27 cellular contexts compared by ENCODE assay signal in the genomic region with DNA sequence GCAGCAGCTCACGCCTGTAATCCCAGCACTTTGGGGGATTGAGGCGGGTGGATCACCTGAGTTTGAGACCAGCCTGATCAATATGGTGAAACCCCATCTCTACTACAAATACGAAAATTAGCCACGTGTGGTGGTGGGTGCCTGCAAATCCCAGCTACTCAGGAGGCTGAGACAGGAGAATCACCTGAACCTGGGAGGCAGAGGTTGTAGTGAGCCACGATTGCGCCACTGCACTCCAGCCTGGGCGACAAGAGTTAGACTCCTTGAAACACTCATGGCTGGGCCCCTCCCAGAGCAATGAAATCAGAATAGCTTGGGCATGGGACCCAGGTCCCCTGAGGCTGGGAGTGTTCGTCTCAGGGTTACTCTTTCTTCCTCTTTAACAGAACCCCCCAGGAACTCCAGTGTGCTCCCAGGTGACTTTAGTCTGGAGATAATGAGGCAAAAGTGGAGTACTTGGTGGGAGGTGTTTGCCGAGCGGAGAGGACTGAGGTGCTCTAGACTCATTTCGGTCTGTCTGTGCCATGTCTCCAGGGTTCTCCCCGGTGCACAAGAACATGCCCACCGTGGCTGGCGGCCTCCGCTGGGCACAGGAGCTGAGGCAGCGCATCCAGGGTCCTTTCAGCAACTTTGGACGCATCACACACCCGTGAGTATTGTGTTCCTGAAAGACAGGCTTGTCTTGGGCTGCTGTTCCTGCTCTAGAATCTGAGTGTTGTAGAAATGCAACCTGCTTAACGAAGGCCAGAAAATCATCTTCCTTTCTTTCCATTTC. TPM values are rescaled to one million over a fixed set of nuclear protein-coding genes. Genes with fewer than 3 reads are reported as not detected.
"Had no signal": no experiment of that assay in that cellular context is flagged by ENCODE, and none has a peak within 500 bp of the region (broad histone marks: within the 10 kb centered on the region; RNA-seq: fewer than 3 reads in every experiment).

No MANE protein-coding gene starts in this region.

- H3K9me3 ChIP-seq: stomach, suprapubic skin, testis, thoracic aorta, thyroid gland, tibial artery, tibial nerve, transverse colon, upper lobe of left lung, upper lobe of right lung, uterus had no signal

- H3K36me3 Mint-ChIP-seq: stimulated activated effector memory CD8-positive, alpha-beta T cell treated with anti-CD3 and anti-CD28 coated beads, Interleukin-12 subunit alpha, Interleukin-12 subunit beta, amount 100 ng/mL, for 72 hours; stimulated activated memory B cell treated with anti-CD40 and anti-IgM and Interleukin-4, amounts not matched to agents 10 μg/mL and 1 μg/mL and 100 μg/mL, for 72 hours; stimulated activated naive B cell treated with anti-CD40 and anti-IgM and Interleukin-4, amounts not matched to agents 10 μg/mL and 1 μg/mL and 100 μg/mL, for 72 hours; type B pancreatic cell had no signal

- H3K4me3 ChIP-seq: stomach, suprapubic skin, testis, thoracic aorta, thyroid gland, tibial artery, tibial nerve, transverse colon, upper lobe of left lung, upper lobe of right lung, uterus had no signal

- H3K36me3 ChIP-seq: stomach, suprapubic skin, thoracic aorta, thyroid gland, tibial artery, tibial nerve, transverse colon, upper lobe of left lung, upper lobe of right lung, uterus had no signal

- H3K27me3 ChIP-seq: stomach, suprapubic skin, testis, thyroid gland, tibial artery, tibial nerve, transverse colon, upper lobe of left lung, upper lobe of right lung, uterus had no signal

- ATAC-seq: stimulated activated effector memory CD8-positive, alpha-beta T cell treated with anti-CD3 and anti-CD28 coated beads, Interleukin-12 subunit alpha, Interleukin-12 subunit beta, amount 100 ng/mL, for 72 hours; stimulated activated memory B cell treated with anti-CD40 and anti-IgM and Interleukin-4, amounts not matched to agents 10 μg/mL and 1 μg/mL and 100 μg/mL, for 72 hours; stimulated activated naive B cell treated with anti-CD40 and anti-IgM and Interleukin-4, amounts not matched to agents 10 μg/mL and 1 μg/mL and 100 μg/mL, for 72 hours; stimulated activated naive CD8-positive, alpha-beta T cell treated with anti-CD3 and anti-CD28 coated beads, Interleukin-15, amount 100 ng/mL, for 72 hours; stimulated activated naive CD8-positive, alpha-beta T cell treated with anti-CD3 and anti-CD28 coated beads, Interleukin-15, Interleukin-2, amounts not matched to agents 100 U/mL and 50 U/mL, for 24 hours; upper lobe of right lung had no signal

- H3K4me1 ChIP-seq: testis, tibial artery, upper lobe of right lung, uterus had no signal

- DNase-seq: stimulated activated CD4-positive, alpha-beta T cell treated with anti-CD3 and anti-CD28 coated beads, Interleukin-2, amount 100 ng/mL, for 24 hours; stimulated activated CD4-positive, alpha-beta T cell treated with anti-CD3 and anti-CD28 coated beads, Interleukin-2, amount 100 ng/mL, for 48 hours; stimulated activated CD4-positive, alpha-beta T cell treated with anti-CD3 and anti-CD28 coated beads, Interleukin-4, amount 100 ng/mL, for 1 hour; stimulated activated CD4-positive, alpha-beta T cell treated with anti-CD3 and anti-CD28 coated beads, Interleukin-4, amount 100 ng/mL, for 24 hours; stimulated activated CD4-positive, alpha-beta T cell treated with anti-CD3 and anti-CD28 coated beads, Interleukin-4, amount 100 ng/mL, for 4 hours; stimulated activated CD8-positive, alpha-beta memory T cell treated with anti-CD3 and anti-CD28 coated beads, Interleukin-4, amount 100 ng/mL, for 48 hours; stimulated activated naive B cell treated with anti-CD40 and anti-IgM and Interleukin-4, amounts not matched to agents 10 μg/mL and 1 μg/mL and 100 μg/mL, for 72 hours; stimulated activated naive CD4-positive, alpha-beta T cell; stimulated activated naive CD4-positive, alpha-beta T cell treated with Interleukin-2 at 50 U/mL for 16 hours; stimulated activated naive CD8-positive, alpha-beta T cell treated with anti-CD3 and anti-CD28 coated beads, Interleukin-15, amount 100 ng/mL, for 72 hours; stimulated activated naive CD8-positive, alpha-beta T cell treated with anti-CD3 and anti-CD28 coated beads, Interleukin-15, Interleukin-2, amounts not matched to agents 100 U/mL and 50 U/mL, for 24 hours; stomach; testis; thyroid gland; tibial artery; transverse colon; trophoblast cell; upper lobe of right lung; uterus had no signal

- H3K27me3 Mint-ChIP-seq: stimulated activated memory B cell treated with anti-CD40 and anti-IgM and Interleukin-4, amounts not matched to agents 10 μg/mL and 1 μg/mL and 100 μg/mL, for 72 hours; stimulated activated naive B cell treated with anti-CD40 and anti-IgM and Interleukin-4, amounts not matched to agents 10 μg/mL and 1 μg/mL and 100 μg/mL, for 72 hours; stimulated activated naive CD8-positive, alpha-beta T cell treated with anti-CD3 and anti-CD28 coated beads, Interleukin-15, Interleukin-2, amounts not matched to agents 100 ng/mL and 50 ng/mL, for 24 hours had no signal

- H3K27ac Mint-ChIP-seq: stimulated activated effector memory CD8-positive, alpha-beta T cell treated with anti-CD3 and anti-CD28 coated beads, Interleukin-12 subunit alpha, Interleukin-12 subunit beta, amount 100 ng/mL, for 72 hours; stimulated activated memory B cell treated with anti-CD40 and anti-IgM and Interleukin-4, amounts not matched to agents 10 μg/mL and 1 μg/mL and 100 μg/mL, for 72 hours; stimulated activated naive B cell treated with anti-CD40 and anti-IgM and Interleukin-4, amounts not matched to agents 10 μg/mL and 1 μg/mL and 100 μg/mL, for 72 hours; stimulated activated naive CD8-positive, alpha-beta T cell treated with anti-CD3 and anti-CD28 coated beads, Interleukin-15, amount 100 ng/mL, for 72 hours; stimulated activated naive CD8-positive, alpha-beta T cell treated with anti-CD3 and anti-CD28 coated beads, Interleukin-15, Interleukin-2, amounts not matched to agents 100 ng/mL and 50 ng/mL, for 24 hours; type B pancreatic cell had no signal

- H3K9me3 Mint-ChIP-seq: stimulated activated naive CD8-positive, alpha-beta T cell treated with anti-CD3 and anti-CD28 coated beads, Interleukin-15, Interleukin-2, amounts not matched to agents 100 ng/mL and 50 ng/mL, for 24 hours; type B pancreatic cell had no signal

- H3K4me1 Mint-ChIP-seq: stimulated activated effector memory CD8-positive, alpha-beta T cell treated with anti-CD3 and anti-CD28 coated beads, Interleukin-12 subunit alpha, Interleukin-12 subunit beta, amount 100 ng/mL, for 72 hours; stimulated activated memory B cell treated with anti-CD40 and anti-IgM and Interleukin-4, amounts not matched to agents 10 μg/mL and 1 μg/mL and 100 μg/mL, for 72 hours; stimulated activated naive B cell treated with anti-CD40 and anti-IgM and Interleukin-4, amounts not matched to agents 10 μg/mL and 1 μg/mL and 100 μg/mL, for 72 hours; stimulated activated naive CD8-positive, alpha-beta T cell treated with anti-CD3 and anti-CD28 coated beads, Interleukin-15, amount 100 ng/mL, for 72 hours had no signal

- H3K27ac ChIP-seq: stomach, suprapubic skin, testis, thoracic aorta, thyroid gland, tibial artery, tibial nerve, transverse colon, upper lobe of left lung, upper lobe of right lung, uterus had no signal

- H3K4me3 Mint-ChIP-seq: stimulated activated effector memory CD8-positive, alpha-beta T cell treated with anti-CD3 and anti-CD28 coated beads, Interleukin-12 subunit alpha, Interleukin-12 subunit beta, amount 100 ng/mL, for 72 hours; stimulated activated memory B cell treated with anti-CD40 and anti-IgM and Interleukin-4, amounts not matched to agents 10 μg/mL and 1 μg/mL and 100 μg/mL, for 72 hours; stimulated activated naive B cell treated with anti-CD40 and anti-IgM and Interleukin-4, amounts not matched to agents 10 μg/mL and 1 μg/mL and 100 μg/mL, for 72 hours; stimulated activated naive CD8-positive, alpha-beta T cell treated with anti-CD3 and anti-CD28 coated beads, Interleukin-15, amount 100 ng/mL, for 72 hours; stimulated activated naive CD8-positive, alpha-beta T cell treated with anti-CD3 and anti-CD28 coated beads, Interleukin-15, Interleukin-2, amounts not matched to agents 100 ng/mL and 50 ng/mL, for 24 hours; type B pancreatic cell had no signal

RNA-seq across cellular contexts. Expression of a gene that starts 41.7 kb away (rescaled TPM):
- total RNA-seq: thoracic aorta had no signal
